ENCODE assay signal across 8 cellular contexts in the genomic region with DNA sequence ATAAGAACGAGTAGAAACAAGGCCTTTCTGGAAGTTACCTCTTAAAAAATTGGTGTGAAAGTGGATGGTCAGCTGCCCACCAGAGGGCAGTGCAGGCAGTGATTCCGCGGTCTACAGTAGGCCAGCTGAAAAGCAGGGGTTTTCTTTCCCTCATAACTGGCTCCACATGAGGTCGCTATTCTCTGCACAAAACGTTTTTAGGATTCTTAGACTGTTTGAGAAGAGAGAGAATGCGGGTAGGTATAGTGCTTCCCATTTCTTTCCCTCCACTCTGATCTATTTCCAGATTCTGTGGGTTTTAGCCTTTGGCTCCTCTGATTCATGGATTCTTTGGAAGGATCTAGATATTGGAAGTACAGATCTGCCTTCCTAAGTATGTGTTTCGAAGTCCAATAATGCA. TPM values are rescaled to one million over a fixed set of nuclear protein-coding genes. Genes with fewer than 3 reads are reported as not detected.
A peak's percentile ranks its signal among the peaks of the same experiment; 100 is the strongest.
DNase-seq lines count a peak whose midpoint lies in the region; ATAC-seq, FAIRE-seq and TF ChIP-seq lines count a peak whose summit lies in the region.

No MANE protein-coding gene starts in this region.

- H3K4me1 ChIP-seq in kidney (ENCODE audit: control insufficient read depth in 1 of 2, insufficient read depth in 1 of 2, low read depth in 1 of 2, low read length in 2 of 2) = no peaks in the 10 kb centered on the region

- H3K27ac ChIP-seq in kidney (ENCODE audit: low read depth in 2 of 2, low read length in 2 of 2) = no peak overlapping the region

- H3K4me3 ChIP-seq in kidney (ENCODE audit: low read length in 2 of 2) = no peak overlapping the region

- H3K9me3 ChIP-seq in kidney (ENCODE audit: control insufficient read depth in 1 of 2, low read length in 2 of 2) = no peaks in the 10 kb centered on the region

- no peak overlapping the region for H3K9ac ChIP-seq in kidney (ENCODE audit: low read length in 2 of 2)

- TF ChIP-seq CTCF in kidney (IDR thresholded peaks at IDR 0.05; ENCODE audit: borderline replicate concordance, extremely low read depth, insufficient read depth) = peak; percentile 100

- ATAC-seq in HG03354 (IDR thresholded peaks at IDR 0.05; ENCODE audit: poor library complexity, severe bottlenecking, unreplicated experiment) = peak; percentile 96

- peak; percentile 93 for FAIRE-seq in GM19239 (lab: Jason Lieb, UNC)
- FAIRE-seq in kidney (lab: Jason Lieb, UNC) = peak; percentile 88

- intact Hi-C loops in kidney (cut with DNase I) = loop anchor here (10.0 kb wide), 1 partner anchor 330 kb away; no protein-coding TSS in a partner anchor

- peak in 12 of 14 donors; percentile 7 to 75 (median 54) for DNase-seq in C1 segment of cervical spinal cord (lab: John Stamatoyannopoulos, UW)
- peak; percentile 39 for DNase-seq in GM19239 (ENCODE audit: insufficient read length, low spot score)
- DNase-seq in NCI-H345 treated with DMSO at 0.1 percent for 48 hours (lab: John Stamatoyannopoulos, UW; ENCODE audit: unreplicated experiment) = peak; percentile 92
- DNase-seq in activated CD4-positive, CD25-positive, alpha-beta regulatory T cell (lab: John Stamatoyannopoulos, UW) = peak; percentile 35 to 54 (median 40)
- peak; percentile 61 for DNase-seq in central memory CD4-positive, alpha-beta T cell
- DNase-seq in kidney = peak; percentile 79
- peak; percentile 76 to 79 for DNase-seq in stimulated activated CD4-positive, alpha-beta T cell treated with anti-CD3 and anti-CD28 coated beads, Interleukin-2, amount 100 ng/mL, for 24 hours

- no peaks in the 10 kb centered on the region for H3K36me3 ChIP-seq in kidney (ENCODE audit: control insufficient read depth in 1 of 2, insufficient read depth in 2 of 2, low read length in 2 of 2)

RNA-seq across cellular contexts. Expression of a gene that starts 14.2 kb away (rescaled TPM):
- 17.8 TPM for total RNA-seq in kidney
- 13.1 TPM for polyA plus RNA-seq in kidney (ENCODE audit: insufficient read depth, low read depth, low replicate concordance)

RNA-seq across cellular contexts. Expression of a gene that starts 14.3 kb away (rescaled TPM):
- 10.9 TPM for total RNA-seq in kidney
- polyA plus RNA-seq in kidney (ENCODE audit: insufficient read depth, low read depth, low replicate concordance) = 4.6 TPM

Comparison
In these comparisons a context has a peak if more than half of its experiments do, and no peak if none do; other contexts are left out.
1. DNase-seq: peak in every context shown above with its lines; median percentile 92 in NCI-H345 treated with DMSO at 0.1 percent for 48 hours; 79 in kidney; 78 in stimulated activated CD4-positive, alpha-beta T cell treated with anti-CD3 and anti-CD28 coated beads, Interleukin-2, amount 100 ng/mL, for 24 hours; 61 in central memory CD4-positive, alpha-beta T cell; 54 in C1 segment of cervical spinal cord; 40 in activated CD4-positive, CD25-positive, alpha-beta regulatory T cell; 39 in GM19239.